8 cellular contexts compared by ENCODE assay signal in the genomic region with DNA sequence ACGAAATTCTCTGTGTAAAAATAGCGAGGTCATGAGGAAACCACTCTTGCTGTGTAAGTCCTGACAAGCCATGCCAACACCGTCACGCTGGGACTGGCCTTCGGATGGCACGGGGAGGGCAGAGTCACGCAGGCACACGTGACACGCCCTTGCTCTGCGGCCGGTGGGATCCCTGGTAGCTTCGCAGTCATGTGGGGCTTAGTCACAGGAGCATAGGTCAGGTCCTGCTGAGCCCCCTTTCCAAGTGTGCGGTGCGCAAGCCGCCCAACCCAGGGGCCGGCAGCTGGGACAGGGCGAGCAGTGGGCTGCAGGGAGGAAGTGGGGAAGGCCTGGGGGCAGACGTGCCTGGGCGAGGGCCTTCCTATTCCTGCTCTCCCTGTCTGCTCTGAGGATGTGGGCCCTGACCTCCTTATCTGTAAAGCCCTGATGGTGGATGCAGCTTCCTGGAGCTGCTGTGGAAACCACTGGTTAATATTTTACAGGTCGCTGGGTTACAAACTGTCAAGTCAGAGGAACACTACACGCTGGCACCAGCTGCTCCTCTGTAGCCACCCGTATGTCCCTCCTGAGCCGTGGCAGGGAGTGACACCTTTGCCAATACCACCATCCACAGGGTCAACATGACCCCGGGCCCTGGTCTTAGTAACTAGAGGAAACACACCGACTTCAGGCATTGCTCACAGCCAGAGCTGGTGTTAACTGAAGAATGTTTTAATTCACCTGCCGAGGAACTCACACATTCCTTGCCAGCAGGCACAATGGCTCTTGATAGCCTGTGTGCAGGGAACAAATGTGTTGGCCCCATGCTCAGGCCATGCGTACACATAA. TPM values are rescaled to one million over a fixed set of nuclear protein-coding genes. Genes with fewer than 3 reads are reported as not detected.
DNase-seq lines count a peak whose midpoint lies in the region; ATAC-seq, FAIRE-seq and TF ChIP-seq lines count a peak whose summit lies in the region.

No MANE protein-coding gene starts in this region.

- H3K4me3 ChIP-seq in breast epithelium: peak overlapping the region in 2 of 3 donors; percentile 4 to 30
- H3K4me3 ChIP-seq in HepG2 (replicated peaks in 1 of 3; ENCODE audit: insufficient read depth in 1 of 3, low read depth in 2 of 3, low read length in 3 of 3): peak overlapping the region; percentile 19 to 64 (median 49); a peak in 5 of 6 replicates
- no peak overlapping the region for H3K4me3 ChIP-seq in testis

- H3K9me3 ChIP-seq in breast epithelium (no peaks in the 10 kb centered on the region), HepG2 (ENCODE audit: low read length) (no peaks in the 10 kb centered on the region), testis (no peaks in the 10 kb centered on the region)

- no peak for DNase-seq in GM12892 (ENCODE audit: insufficient read length)
- peak; percentile 97 for DNase-seq in NOMO-1 treated with DMSO at 0.1 percent for 48 hours (lab: John Stamatoyannopoulos, UW; ENCODE audit: unreplicated experiment)
- DNase-seq in breast epithelium (ENCODE audit: low spot score in 2 of 2): peak; percentile 64 to 94
- DNase-seq in HepG2 (ENCODE audit: low spot score): peak; percentile 93
- DNase-seq in testis: peak; percentile 92
- DNase-seq in stimulated activated naive CD4-positive, alpha-beta T cell treated with Interleukin-2 at 50 U/mL for 16 hours (lab: John Stamatoyannopoulos, UW): no peak
- DNase-seq in NCI-H2081 treated with DMSO at 0.1 percent for 48 hours (lab: John Stamatoyannopoulos, UW): no peak

- WGBS in HepG2 (ENCODE audit: low lambda C conversion rate): 2% methylated on average over 5 of the region's 27 CpGs
- WGBS in testis, 2 donors: 59 to 62% methylated on average over 6 to 27 of the region's 27 CpGs

- H2AFZ ChIP-seq in HepG2 (ENCODE audit: low read length): peak overlapping the region; percentile 35

- peak; percentile 51; the same call in 1 of the 2 replicates for TF ChIP-seq POLR2A in GM12892 (IDR thresholded peaks at IDR 0.05; ENCODE audit: low read depth, low read length)
- no peak for TF ChIP-seq POLR2A in breast epithelium (IDR thresholded peaks at IDR 0.05)
- TF ChIP-seq POLR2A in HepG2 (IDR thresholded peaks at IDR 0.05; ENCODE audit: insufficient read depth in 1 of 2, low read depth in 2 of 2, low read length in 2 of 2): peak; percentile 64 to 70
- no peak for TF ChIP-seq POLR2A in testis (IDR thresholded peaks at IDR 0.05)

- peak in 1 of 2 experiments; percentile 37; a peak in 1 of 4 replicates for TF ChIP-seq EP300 in HepG2 (IDR thresholded peaks at IDR 0.05; ENCODE audit: low read depth in 2 of 2, low read length in 2 of 2)
- TF ChIP-seq EP300 in HepG2 (CRISPR knock-in tag; IDR thresholded peaks at IDR 0.05; ENCODE audit: borderline replicate concordance): no peak

- no peak; the same call in 1 of the 2 replicates for TF ChIP-seq RAD21 in HepG2 (CRISPR knock-in tag; IDR thresholded peaks at IDR 0.05)

- FAIRE-seq in GM12892 (lab: Jason Lieb, UNC): peak; percentile 64
- peak; percentile 93 for FAIRE-seq in HepG2 (lab: Jason Lieb, UNC)

- CTCF ChIA-PET in HepG2 (lab: Yijun Ruan, JAX; ENCODE audit: low intra/inter-chr PET ratio, low total read pairs): no interaction called here

- H3K36me3 ChIP-seq in breast epithelium (no peaks in the 10 kb centered on the region), HepG2 (replicated peaks in 1 of 2; ENCODE audit: control insufficient read depth in 1 of 2, insufficient read depth in 2 of 2, low read length in 2 of 2) (no peaks in the 10 kb centered on the region), testis (ENCODE audit: low read depth, missing control alignments) (no peaks in the 10 kb centered on the region)

- TF ChIP-seq CTCF in breast epithelium (IDR thresholded peaks at IDR 0.05): no peak
- peak; percentile 4; the same call in 1 of the 2 replicates for TF ChIP-seq CTCF in HepG2 (CRISPR knock-in tag; IDR thresholded peaks at IDR 0.05)
- TF ChIP-seq CTCF in testis (IDR thresholded peaks at IDR 0.05): no peak

- H3K79me2 ChIP-seq in HepG2 (ENCODE audit: insufficient read depth, low read length): no peaks in the 10 kb centered on the region

- H3K27me3 ChIP-seq in breast epithelium (no peaks in the 10 kb centered on the region), HepG2 (ENCODE audit: control insufficient read depth in 1 of 2, insufficient read depth in 2 of 2, low read length in 2 of 2) (no peaks in the 10 kb centered on the region), testis (no peaks in the 10 kb centered on the region)

- peaks cover 0 to 8% of the 10 kb centered on the region in 2 donors for H3K4me1 ChIP-seq in breast epithelium
- peaks cover 54% of the 10 kb centered on the region for H3K4me1 ChIP-seq in HepG2 (ENCODE audit: insufficient read depth, low read length)
- H3K4me1 ChIP-seq in testis: peaks cover 16% of the 10 kb centered on the region

- peak; percentile 92 for ATAC-seq in HG02759 (IDR thresholded peaks at IDR 0.05; ENCODE audit: unreplicated experiment)
- peak; percentile 95 for ATAC-seq in HepG2

- in situ Hi-C loops in HepG2 (cut with HindIII; ENCODE audit: extremely low pct_ligation_motif_present, low pct_unique_long_range_greater_than_20kb): no loop called here

- intact Hi-C loops in breast epithelium (cut with DNase I; ENCODE audit: low total_unique reads) (no loop called here), HepG2 (cut with micrococcal nuclease; ENCODE audit: unreplicated experiment) (loop anchor here (2.0 kb wide), 2 partner anchors 18 to 28 kb away; a partner anchor contains a TSS), testis (cut with DNase I; ENCODE audit: low total_unique reads) (no loop called here)

- peak overlapping the region; percentile 75 for H3K4me2 ChIP-seq in HepG2 (ENCODE audit: low read depth, low read length)

- no TSS peak for BruUV-seq in HepG2 (replicated peaks; lab: Mats Ljungman, UMichigan)

- H3K9ac ChIP-seq in HepG2 (ENCODE audit: insufficient read depth, low read depth, low read length): peak overlapping the region; percentile 56

- H3K27ac ChIP-seq in breast epithelium (peak overlapping the region; percentile 88 to 91), HepG2 (ENCODE audit: extremely low read length, insufficient read depth, low read length) (peak overlapping the region; percentile 87), testis (peak overlapping the region; percentile 79)

- H4K20me1 ChIP-seq in HepG2 (ENCODE audit: insufficient read depth, low read length): no peaks in the 10 kb centered on the region

- POLR2A ChIA-PET in HepG2 (lab: Yijun Ruan, JAX): interaction anchor here (0.9 to 2.4 kb wide), 9 partner anchors 9 to 58 kb away, joined by 3 to 19 read pairs (median 4); a partner anchor contains a TSS

TF ChIP-seq in HepG2, 621 proteins besides CTCF, POLR2A, EP300 and RAD21 (continues in another document):
- TF ChIP-seq NFATC3 (CRISPR knock-in tag; IDR thresholded peaks at IDR 0.05): no peak
- TF ChIP-seq SMC3 (IDR thresholded peaks at IDR 0.05; ENCODE audit: low read length): no peak

RNA-seq across cellular contexts. Expression of a gene that starts 17.8 kb away (rescaled TPM):
- polyA plus RNA-seq in GM12892 (2012; ENCODE audit: missing spikeins): 26.6 TPM
- total RNA-seq in breast epithelium (10 to 100 TPM; 27.2 to 46.2 (median 32.4) TPM), HepG2 (2016; rRNA removed; fragmentation: Illumina TruSeq; extraction: Trizol) (5.0 TPM in 2 replicates), testis (10 to 100 TPM; 15.4 to 20.3 TPM)
- total RNA-seq in HepG2 (2016; cell fraction: cytosol; rRNA removed; fragmentation: Illumina TruSeq; extraction: Trizol; ENCODE audit: low read depth): 1.4 and 1.7 TPM in 2 replicates
- total RNA-seq in HepG2 (2016; cell fraction: insoluble cytoplasmic fraction; rRNA removed; fragmentation: Illumina TruSeq; extraction: Trizol): 4.7 TPM in 2 replicates
- 1.8 and 2.3 TPM in 2 replicates for total RNA-seq in HepG2 (2016; cell fraction: membrane; rRNA removed; fragmentation: Illumina TruSeq; extraction: Trizol)
- total RNA-seq in HepG2 (2016; cell fraction: nucleus; rRNA removed; fragmentation: Illumina TruSeq; extraction: Trizol): 5.1 and 6.2 TPM in 2 replicates
- polyA plus RNA-seq in HepG2 (2011; rRNA removed) (8.5 and 10.9 TPM in 2 replicates), testis (ENCODE audit: insufficient read depth, low read depth, low replicate concordance) (16.7 TPM)
- polyA plus RNA-seq in HepG2 (2011; cell fraction: cytosol; rRNA removed): 5.1 and 8.0 TPM in 2 replicates
- 14.4 and 16.4 TPM in 2 replicates for polyA plus RNA-seq in HepG2 (2011; cell fraction: nucleus; rRNA removed)
- polyA plus RNA-seq in HepG2 (2012): 10.8 and 11.5 TPM in 2 replicates
- polyA plus RNA-seq in HepG2 (2016; cell fraction: cytosol; fragmentation: Illumina TruSeq; extraction: Trizol; ENCODE audit: low read depth): 0.49 and 0.51 TPM in 2 replicates
- polyA plus RNA-seq in HepG2 (2016; cell fraction: insoluble cytoplasmic fraction; fragmentation: Illumina TruSeq; extraction: Trizol; ENCODE audit: low read depth): 4.2 and 4.7 TPM in 2 replicates
- 1.0 and 1.1 TPM in 2 replicates for polyA plus RNA-seq in HepG2 (2016; cell fraction: membrane; fragmentation: Illumina TruSeq; extraction: Trizol; ENCODE audit: low read depth)
- polyA plus RNA-seq in HepG2 (2016; cell fraction: nucleus; fragmentation: Illumina TruSeq; extraction: Trizol; ENCODE audit: insufficient read depth, low read depth): 4.4 and 5.6 TPM in 2 replicates
- polyA minus RNA-seq in HepG2 (2011; rRNA and poly(A)+ RNA removed; ENCODE audit: low replicate concordance): 10.6 and 20.4 TPM in 2 replicates
- polyA minus RNA-seq in HepG2 (2011; cell fraction: cytosol; rRNA and poly(A)+ RNA removed): 7.3 and 8.8 TPM in 2 replicates
- polyA minus RNA-seq in HepG2 (2011; cell fraction: nucleus; rRNA and poly(A)+ RNA removed): 19.0 and 19.6 TPM in 2 replicates

Comparison
In these comparisons a context has a peak if more than half of its experiments do, and no peak if none do; other contexts are left out.
1. DNase-seq: peak in NOMO-1 treated with DMSO at 0.1 percent for 48 hours (single experiment), breast epithelium (2 of 2), HepG2 (single experiment) and testis (single experiment); none in GM12892 (single experiment), stimulated activated naive CD4-positive, alpha-beta T cell treated with Interleukin-2 at 50 U/mL for 16 hours (single experiment) and NCI-H2081 treated with DMSO at 0.1 percent for 48 hours (single experiment).
2. POLR2A ChIP-seq: peak in GM12892 (single experiment) and HepG2 (2 of 2); none in breast epithelium (single experiment) and testis (single experiment).
3. H3K4me3 ChIP-seq: peak in breast epithelium (2 of 3) and HepG2 (3 of 3); none in testis (0 of 2).
4. Peak in every context shown above with its lines, with median percentiles within 50 percentile points of each other: H3K27ac ChIP-seq.